ENCODE assay signal across 12 cellular contexts in the genomic region with DNA sequence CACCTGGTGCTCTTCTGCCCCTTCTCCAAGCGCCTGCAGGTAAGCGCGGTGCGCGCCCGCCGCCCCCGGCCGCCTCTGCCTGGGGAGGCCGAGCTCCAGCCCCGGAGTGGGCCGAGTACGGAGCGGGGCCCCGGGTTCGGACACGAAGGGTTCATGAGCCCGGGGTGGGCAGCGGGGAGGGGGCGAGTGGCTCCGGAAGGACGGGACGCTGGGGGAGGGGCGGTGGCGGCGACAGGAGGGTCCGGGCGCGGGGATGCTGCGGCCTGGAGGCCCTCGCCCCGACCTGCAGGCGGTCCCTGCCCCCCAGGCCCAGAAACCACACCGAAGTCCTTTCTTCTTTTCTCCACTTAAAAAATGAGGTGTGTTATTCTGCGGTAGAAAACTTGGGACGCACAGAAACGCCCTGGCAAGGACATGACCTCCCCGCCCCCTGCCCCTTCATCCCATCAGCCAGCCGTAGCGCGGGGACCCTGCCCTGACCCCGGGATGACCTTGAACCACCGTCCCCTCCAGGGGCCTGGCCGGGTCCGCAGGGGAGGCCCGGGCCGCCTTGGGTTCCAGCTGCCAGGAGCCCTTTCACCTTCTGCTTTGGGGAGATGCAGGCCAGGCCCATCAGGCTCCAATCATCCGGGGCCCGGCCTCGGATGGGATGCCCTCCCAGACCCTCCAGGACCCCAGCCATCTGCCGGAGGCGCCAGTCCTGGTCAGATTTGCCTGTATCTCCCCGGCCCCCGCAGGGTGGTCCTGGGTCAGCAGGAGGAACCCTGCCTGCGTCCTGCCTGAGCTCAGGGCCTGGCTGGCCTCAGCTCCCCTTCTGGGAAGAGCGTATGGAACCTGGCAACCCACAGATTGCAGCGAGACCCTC. TPM values are rescaled to one million over a fixed set of nuclear protein-coding genes. Genes with fewer than 3 reads are reported as not detected.
A peak's percentile ranks its signal among the peaks of the same experiment; 100 is the strongest.
DNase-seq lines count a peak whose midpoint lies in the region; ATAC-seq and TF ChIP-seq lines count a peak whose summit lies in the region.
"Had no signal": no experiment of that assay in that cellular context is flagged by ENCODE, and none has a peak within 500 bp of the region (broad histone marks: within the 10 kb centered on the region; RNA-seq: fewer than 3 reads in every experiment).

No MANE protein-coding gene starts in this region.

- H3K27me3 ChIP-seq in heart left ventricle (peaks cover 0 to 23% (median 0%) of the 10 kb centered on the region in 9 donors), vagina (peaks cover 3% of the 10 kb centered on the region)

- H3K27ac ChIP-seq in heart left ventricle (peak overlapping the region in 11 of 12 donors; percentile 74 to 91 (median 86)), vagina (no peak overlapping the region)

- peak overlapping the region in 2 of 6 donors; percentile 63 to 79 for H3K27ac Mint-ChIP-seq in naive B cell
- H3K27ac Mint-ChIP-seq: stimulated activated naive CD8-positive, alpha-beta T cell treated with anti-CD3 and anti-CD28 coated beads, Interleukin-15, Interleukin-2, amounts not matched to agents 100 ng/mL and 50 ng/mL, for 24 hours had no signal

- DNase-seq in heart left ventricle (peak in 1 of 5 donors; percentile 20), Right ventricle myocardium superior (no peak), ecto neural progenitor cell (ENCODE audit: low spot score) (peak; percentile 72), naive B cell (no peak), vagina (ENCODE audit: extremely low spot score in 2 of 2) (no peak), NCI-H510A (lab: John Stamatoyannopoulos, UW) (no peak), posterior vena cava (ENCODE audit: low spot score) (no peak), Ammon's horn (ENCODE audit: low spot score) (no peak)
- DNase-seq: activated gamma-delta T cell treated with Interleukin-2 at 50 U/mL for 16 hours had no signal

- peaks cover 4 to 43% (median 34%) of the 10 kb centered on the region in 12 donors for H3K4me1 ChIP-seq in heart left ventricle
- peaks cover 20% of the 10 kb centered on the region for H3K4me1 ChIP-seq in vagina

- H3K9me3 Mint-ChIP-seq in naive B cell, result no peaks in the 10 kb centered on the region
- H3K9me3 Mint-ChIP-seq: stimulated activated naive CD8-positive, alpha-beta T cell treated with anti-CD3 and anti-CD28 coated beads, Interleukin-15, Interleukin-2, amounts not matched to agents 100 ng/mL and 50 ng/mL, for 24 hours had no signal

- intact Hi-C loops in heart left ventricle (cut with DNase I), result loop anchor here in 1 of 10 donors (5.0 kb wide), 1 partner anchor 36 kb away; no protein-coding TSS in a partner anchor
- intact Hi-C loops in Right ventricle myocardium superior (cut with DNase I), result no loop called here
- intact Hi-C loops in vagina (cut with DNase I), result no loop called here
- intact Hi-C loops in posterior vena cava (cut with DNase I), result no loop called here

- TF ChIP-seq CTCF in heart left ventricle (IDR thresholded peaks at IDR 0.05) (no peak), vagina (IDR thresholded peaks at IDR 0.05) (no peak)

- H3K4me3 ChIP-seq in heart left ventricle, result peak overlapping the region; percentile 59 to 91 (median 76)
- H3K4me3 ChIP-seq in vagina, result peak overlapping the region; percentile 42 to 48

- 5 to 11% (median 7%) methylated on average over 12 to 57 of the region's 57 CpGs for WGBS in heart left ventricle, 4 donors

- peaks cover 25 to 37% (median 32%) of the 10 kb centered on the region in 3 donors for H3K4me1 Mint-ChIP-seq in naive B cell

- no peaks in the 10 kb centered on the region for H3K9me3 ChIP-seq in heart left ventricle
- no peaks in the 10 kb centered on the region for H3K9me3 ChIP-seq in vagina

- H3K36me3 ChIP-seq in heart left ventricle (no peaks in the 10 kb centered on the region), vagina (no peaks in the 10 kb centered on the region)

- TF ChIP-seq POLR2A in heart left ventricle (IDR thresholded peaks at IDR 0.05) (no peak), vagina (IDR thresholded peaks at IDR 0.05) (no peak)

- H3K36me3 Mint-ChIP-seq in naive B cell, result no peaks in the 10 kb centered on the region

- ATAC-seq in heart left ventricle (peak in 1 of 4 donors; percentile 1), Right ventricle myocardium superior (ENCODE audit: poor library complexity) (no peak), naive B cell (ENCODE audit: low read depth in 2 of 2) (no peak)

- peaks cover 0 to 20% (median 0%) of the 10 kb centered on the region in 3 donors for H3K27me3 Mint-ChIP-seq in naive B cell

- peak overlapping the region; percentile 41 to 89 (median 83) for H3K4me3 Mint-ChIP-seq in naive B cell
- H3K4me3 Mint-ChIP-seq: stimulated activated naive CD8-positive, alpha-beta T cell treated with anti-CD3 and anti-CD28 coated beads, Interleukin-15, Interleukin-2, amounts not matched to agents 100 ng/mL and 50 ng/mL, for 24 hours had no signal

RNA-seq across cellular contexts. Expression of gene DIPK1B, which starts 0.6 kb away (rescaled TPM):
- total RNA-seq in heart left ventricle, result 10 to 100 TPM; 14.4 to 46.3 (median 19.8) TPM
- 10 to 100 TPM; 18.1 to 24.4 TPM for polyA plus RNA-seq in heart left ventricle
- 15.1 TPM for total RNA-seq in Right ventricle myocardium superior
- polyA plus RNA-seq in naive B cell (ENCODE audit: low read depth in 6 of 6), result 10 to 100 TPM in 4 of 6 donors, 1 to 10 TPM in 1, under 1 TPM in 1; 0.91 to 71.6 (median 15.1) TPM
- 11.5 TPM for total RNA-seq in vagina
- 1 to 10 TPM; 7.1 to 8.3 TPM for total RNA-seq in posterior vena cava

RNA-seq across cellular contexts. Expression of gene AGPAT2, which starts 25.7 kb away (rescaled TPM):
- total RNA-seq in heart left ventricle (10 to 100 TPM; 52.4 to 90.7 (median 62.5) TPM), Right ventricle myocardium superior (48.6 TPM), vagina (87.2 TPM), posterior vena cava (10 to 100 TPM; 27.1 to 28.8 TPM)
- polyA plus RNA-seq in heart left ventricle (100 to 1,000 TPM in 1 of 2 donors, 10 to 100 TPM in 1; 88.8 to 122 TPM), naive B cell (ENCODE audit: low read depth in 6 of 6) (10 to 100 TPM; 36.1 to 59.9 (median 48.0) TPM)

RNA-seq across cellular contexts. Expression of gene LCN10, which starts 29.8 kb away (rescaled TPM):
- total RNA-seq in heart left ventricle (10 to 100 TPM in 5 of 9 donors, 1 to 10 TPM in 2, under 1 TPM in 2; 0.50 to 21.5 (median 10.1) TPM), Right ventricle myocardium superior (7.7 TPM), vagina (8.3 TPM), posterior vena cava (10 to 100 TPM in 1 of 2 donors, 1 to 10 TPM in 1; 9.2 to 10.0 TPM)
- polyA plus RNA-seq in heart left ventricle (10 to 100 TPM; 15.7 to 40.7 TPM), naive B cell (ENCODE audit: low read depth in 6 of 6) (10 to 100 TPM; 46.1 to 86.0 (median 65.3) TPM)
- total RNA-seq: mononuclear cell had no signal
- polyA plus RNA-seq: BJ had no signal

RNA-seq across cellular contexts. Expression of gene LCN6, which starts 35.4 kb away (rescaled TPM):
- 10 to 100 TPM in 5 of 9 donors, 1 to 10 TPM in 3, under 1 TPM in 1; 0.81 to 58.7 (median 15.8) TPM for total RNA-seq in heart left ventricle
- 100 to 1,000 TPM in 1 of 2 donors, 10 to 100 TPM in 1; 46.1 to 101 TPM for polyA plus RNA-seq in heart left ventricle
- 13.0 TPM for total RNA-seq in Right ventricle myocardium superior
- not detected for polyA plus RNA-seq in naive B cell (ENCODE audit: low read depth in 6 of 6)
- total RNA-seq in vagina, result 17.9 TPM
- total RNA-seq in posterior vena cava, result 10 to 100 TPM; 22.8 to 36.9 TPM
- total RNA-seq: mononuclear cell had no signal
- polyA plus RNA-seq: BJ had no signal

RNA-seq across cellular contexts. Expression of gene LCN8, which starts 45.1 kb away (rescaled TPM):
- not detected for total RNA-seq in heart left ventricle
- not detected for polyA plus RNA-seq in heart left ventricle
- total RNA-seq in Right ventricle myocardium superior, result not detected
- 10 to 100 TPM in 2 of 6 donors, under 1 TPM in 3, not detected in 1; 0.39 to 69.1 (median 0.73) TPM for polyA plus RNA-seq in naive B cell (ENCODE audit: low read depth in 6 of 6)
- not detected for total RNA-seq in vagina
- not detected for total RNA-seq in posterior vena cava
- total RNA-seq: mononuclear cell had no signal
- polyA plus RNA-seq: BJ had no signal
